ENCODE assay signal across 8 cellular contexts in the genomic region with DNA sequence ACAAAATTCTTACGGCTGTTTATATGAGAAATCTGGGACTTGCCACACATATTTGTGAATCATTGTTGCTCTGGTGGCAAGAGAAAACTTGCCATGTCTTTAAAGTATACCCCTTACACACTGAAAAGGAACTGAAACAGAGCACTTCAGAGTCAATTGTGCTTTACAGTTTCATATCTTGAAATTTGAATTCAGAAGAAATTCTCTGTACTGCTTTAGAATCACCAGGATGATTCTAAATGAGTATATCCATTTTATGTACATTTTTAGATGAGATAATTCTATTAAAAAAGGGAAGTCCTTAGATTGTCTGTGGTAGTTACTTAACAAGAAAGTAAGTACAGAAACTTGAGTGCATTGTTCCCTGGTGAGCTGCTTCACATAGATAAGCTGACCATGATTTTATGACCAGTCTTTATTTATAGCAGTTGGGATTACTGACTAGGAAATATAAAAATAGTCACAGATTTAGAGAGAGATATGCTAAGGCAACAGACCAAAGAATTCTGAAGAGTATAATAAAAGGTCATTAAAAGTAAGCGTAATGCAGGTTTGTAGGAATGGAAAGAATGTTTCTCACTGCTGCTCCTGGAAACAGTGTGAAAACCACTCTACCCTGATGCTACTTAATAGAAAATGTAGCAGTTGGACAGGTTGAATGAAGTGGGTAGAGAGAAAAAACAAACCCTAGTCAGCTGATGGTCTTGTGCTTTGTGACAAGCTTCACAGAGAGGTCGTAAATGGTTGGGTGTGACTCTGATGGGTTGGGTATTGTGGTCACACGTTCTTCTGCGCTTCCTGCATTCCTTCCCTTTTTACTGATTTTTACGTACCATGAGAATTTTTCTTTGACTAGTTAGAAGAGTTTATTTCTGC. TPM values are rescaled to one million over a fixed set of nuclear protein-coding genes. Genes with fewer than 3 reads are reported as not detected.
DNase-seq lines count a peak whose midpoint lies in the region; ATAC-seq, FAIRE-seq and TF ChIP-seq lines count a peak whose summit lies in the region.

No MANE protein-coding gene starts in this region.

- ATAC-seq in GM21515 (IDR thresholded peaks at IDR 0.05; ENCODE audit: unreplicated experiment), result peak; percentile 78
- peak; percentile 82 for ATAC-seq in activated CD8-positive, alpha-beta T cell treated with anti-CD3 and anti-CD28 coated beads for 36 hours
- ATAC-seq in right cardiac atrium, result peak; percentile 52 to 54

- DNase-seq in GM10248 (ENCODE audit: extremely low spot score) (peak; percentile 35), HT-29 (ENCODE audit: low spot score) (peak; percentile 73), right cardiac atrium (no peak), stomach (no peak), frontal cortex (ENCODE audit: low spot score in 2 of 2) (no peak), NCI-H146 treated with DMSO at 0.1 percent for 48 hours (lab: John Stamatoyannopoulos, UW; ENCODE audit: unreplicated experiment) (no peak)
- peak; percentile 33 for DNase-seq in activated CD8-positive, alpha-beta T cell treated with anti-CD3 and anti-CD28 coated beads for 36 hours

- peak overlapping the region; percentile 61 for H3K4me3 Mint-ChIP-seq in activated CD8-positive, alpha-beta T cell treated with anti-CD3 and anti-CD28 coated beads for 36 hours

- peaks cover 43% of the 10 kb centered on the region for H3K4me1 Mint-ChIP-seq in activated CD8-positive, alpha-beta T cell treated with anti-CD3 and anti-CD28 coated beads for 36 hours (ENCODE audit: low read depth)

- H3K9me3 ChIP-seq in right cardiac atrium (ENCODE audit: control insufficient read depth, low read length) (no peaks in the 10 kb centered on the region), stomach (no peaks in the 10 kb centered on the region)

- peak overlapping the region; percentile 76 for H3K27ac Mint-ChIP-seq in activated CD8-positive, alpha-beta T cell treated with anti-CD3 and anti-CD28 coated beads for 36 hours

- H3K4me3 ChIP-seq in right cardiac atrium (ENCODE audit: low read length) (no peak overlapping the region), stomach (no peak overlapping the region)

- no peak for TF ChIP-seq POLR2A in stomach (IDR thresholded peaks at IDR 0.05)

- no peaks in the 10 kb centered on the region for H3K9me3 Mint-ChIP-seq in activated CD8-positive, alpha-beta T cell treated with anti-CD3 and anti-CD28 coated beads for 36 hours

- no peaks in the 10 kb centered on the region for H3K36me3 Mint-ChIP-seq in activated CD8-positive, alpha-beta T cell treated with anti-CD3 and anti-CD28 coated beads for 36 hours (ENCODE audit: low read depth)

- CTCF ChIA-PET in GM10248 (lab: Yijun Ruan, JAX), result interaction anchor here (1.7 kb wide), 1 partner anchor 13 kb away, joined by 5 read pairs; no protein-coding TSS in a partner anchor
- CTCF ChIA-PET in activated CD8-positive, alpha-beta T cell treated with anti-CD3 and anti-CD28 coated beads for 36 hours (lab: Charles Lee), result interaction anchor here (1.0 to 2.6 kb wide), 5 partner anchors 12 to 392 kb away, joined by 3 to 8 read pairs (median 5); no protein-coding TSS in a partner anchor

- no peak for FAIRE-seq in frontal cortex (lab: Jason Lieb, UNC)

- H3K36me3 ChIP-seq in stomach, result no peaks in the 10 kb centered on the region

- TF ChIP-seq CTCF in GM10248 (IDR thresholded peaks at IDR 0.05; ENCODE audit: control extremely low read depth, extremely low read depth, low read depth, missing control alignments) (no peak), stomach (IDR thresholded peaks at IDR 0.05) (no peak)
- no peak for TF ChIP-seq CTCF in activated CD8-positive, alpha-beta T cell treated with anti-CD3 and anti-CD28 coated beads for 36 hours (IDR thresholded peaks at IDR 0.05)

- 27% methylated on average over 6 of the region's 6 CpGs for WGBS in right cardiac atrium
- WGBS in stomach, 5 donors, result 34 to 45% (median 44%) methylated on average over 6 of the region's 6 CpGs

- POLR2A ChIA-PET in GM10248 (lab: Yijun Ruan, JAX), result no interaction called here
- POLR2A ChIA-PET in activated CD8-positive, alpha-beta T cell treated with anti-CD3 and anti-CD28 coated beads for 36 hours (lab: Charles Lee), result interaction anchor here (0.7 kb wide), 1 partner anchor 86 kb away, joined by 3 read pairs; a partner anchor contains a TSS

- intact Hi-C loops in activated CD8-positive, alpha-beta T cell treated with anti-CD3 and anti-CD28 coated beads for 36 hours (cut with micrococcal nuclease), result loop anchor here (5.0 kb wide), 1 partner anchor 38 kb away; no protein-coding TSS in a partner anchor
- intact Hi-C loops in right cardiac atrium (cut with DNase I), result loop anchor here in 1 of 4 donors (5.0 kb wide), 1 partner anchor 43 kb away; a partner anchor contains a TSS
- intact Hi-C loops in stomach (cut with DNase I; ENCODE audit: low total_unique reads), result no loop called here

- no peaks in the 10 kb centered on the region for H3K27me3 ChIP-seq in right cardiac atrium (ENCODE audit: control insufficient read depth, insufficient read depth)
- no peaks in the 10 kb centered on the region for H3K27me3 ChIP-seq in stomach

- H3K4me1 ChIP-seq in right cardiac atrium (ENCODE audit: control insufficient read depth, insufficient read depth, low read length), result peaks cover 17% of the 10 kb centered on the region
- peaks cover 49 to 90% (median 72%) of the 10 kb centered on the region in 4 donors for H3K4me1 ChIP-seq in stomach

- H3K27me3 Mint-ChIP-seq in activated CD8-positive, alpha-beta T cell treated with anti-CD3 and anti-CD28 coated beads for 36 hours, result no peaks in the 10 kb centered on the region

- H3K27ac ChIP-seq in right cardiac atrium (ENCODE audit: low read length) (peak overlapping the region; percentile 78), stomach (peak overlapping the region in 4 of 5 donors; percentile 64 to 79 (median 74))

- no peak for TF ChIP-seq EP300 in stomach (IDR thresholded peaks at IDR 0.05)

RNA-seq across cellular contexts. Expression of a gene that starts 41.0 kb away (rescaled TPM):
- total RNA-seq in HT-29 (2014; rRNA removed; shearing (Covaris generic)), result 13.4 and 15.1 TPM in 2 replicates
- 10 to 100 TPM; 11.2 to 11.7 TPM for total RNA-seq in activated CD8-positive, alpha-beta T cell treated with anti-CD3 and anti-CD28 coated beads for 36 hours
- total RNA-seq in right cardiac atrium (10 to 100 TPM; 37.0 to 59.5 (median 48.3) TPM), stomach (100 to 1,000 TPM in 1 of 5 donors, 10 to 100 TPM in 4; 28.7 to 109 (median 38.8) TPM), frontal cortex (63.2 TPM)
- polyA plus RNA-seq in right cardiac atrium (16.4 TPM), stomach (10 to 100 TPM in 1 of 3 donors, 1 to 10 TPM in 2; 4.8 to 15.7 (median 6.8) TPM)

Comparison
In these comparisons a context has a peak if more than half of its experiments do, and no peak if none do; other contexts are left out.
1. DNase-seq: peak in GM10248 (single experiment), HT-29 (single experiment) and activated CD8-positive, alpha-beta T cell treated with anti-CD3 and anti-CD28 coated beads for 36 hours (single experiment); none in right cardiac atrium (0 of 3), stomach (single experiment), frontal cortex (0 of 2) and NCI-H146 treated with DMSO at 0.1 percent for 48 hours (single experiment).
2. Peak in every context shown above with its lines, with median percentiles within 50 percentile points of each other: ATAC-seq.